ENCODE assay signal across 8 cellular contexts in genomic region chr2:200888719-200889625, GRCh38. TPM values are rescaled to one million over a fixed set of nuclear protein-coding genes. Genes with fewer than 3 reads are reported as not detected.
DNase-seq lines count a peak whose midpoint lies in the region; ATAC-seq, FAIRE-seq and TF ChIP-seq lines count a peak whose summit lies in the region.

TSS of gene NIF3L1 (plus strand) at chr2:200889371. CDS start at chr2:200891944, 2,573 bp downstream.
TSS of gene PPIL3 (minus strand) at chr2:200889077. CDS start at chr2:200887615, 1,462 bp downstream.

- FAIRE-seq in bronchial epithelial cell (lab: Jason Lieb, UNC), result no peak

- ATAC-seq in GM18907 (IDR thresholded peaks at IDR 0.05; ENCODE audit: unreplicated experiment), result peak; percentile 93
- ATAC-seq in HG03159 (IDR thresholded peaks at IDR 0.05; ENCODE audit: unreplicated experiment), result peak; percentile 87

- peaks cover 31% of the 10 kb centered on the region for H3K79me2 ChIP-seq in smooth muscle cell (ENCODE audit: low read depth)

- peak within 1 kb of the TSS; percentile 96 for H2AFZ ChIP-seq in smooth muscle cell (ENCODE audit: low read depth)

- DNase-seq in ACHN, result peak; percentile 99
- peak; percentile 99 for DNase-seq in NCI-H2227 treated with DMSO at 0.1 percent for 48 hours (lab: John Stamatoyannopoulos, UW)
- DNase-seq in bronchial epithelial cell (ENCODE audit: low read depth), result peak; percentile 93
- peak; percentile 90 for DNase-seq in iPS-NIHi11 (ENCODE audit: low spot score)
- DNase-seq in smooth muscle cell (lab: John Stamatoyannopoulos, UW; ENCODE audit: unreplicated experiment), result peak; percentile 73

- H4K20me1 ChIP-seq in smooth muscle cell (ENCODE audit: low read depth), result no peaks in the 10 kb centered on the region

- in situ Hi-C loops in ACHN (cut with HindIII; ENCODE audit: low pct_ligation_motif_present, low pct_unique_long_range_greater_than_20kb, low sequenced_read_pairs), result no loop called here

- H3K27me3 ChIP-seq in bronchial epithelial cell (ENCODE audit: control insufficient read depth, insufficient read depth, low read length), result no peaks in the 10 kb centered on the region
- H3K27me3 ChIP-seq in smooth muscle cell (ENCODE audit: low read depth), result no peaks in the 10 kb centered on the region

- WGBS in smooth muscle cell (ENCODE audit: low lambda C conversion rate), result under 1% methylated on average over 49 of the region's 49 CpGs

- H3F3A ChIP-seq in smooth muscle cell (ENCODE audit: low read depth), result peaks cover 10% of the 10 kb centered on the region

- TF ChIP-seq CTCF in WI38 (IDR thresholded peaks at IDR 0.05; ENCODE audit: low read depth, low read length) (no peak), bronchial epithelial cell (IDR thresholded peaks at IDR 0.05; ENCODE audit: insufficient read depth, low read length, severe bottlenecking) (no peak), smooth muscle cell (IDR thresholded peaks at IDR 0.05; ENCODE audit: borderline replicate concordance, insufficient read depth, poor library complexity, severe bottlenecking) (no peak)

- H3K4me2 ChIP-seq in smooth muscle cell, result peak within 1 kb of the TSS; percentile 84

- no peaks in the 10 kb centered on the region for H3K9me3 ChIP-seq in smooth muscle cell (replicated peaks; ENCODE audit: low read depth)

- peaks cover 22% of the 10 kb centered on the region for H3K4me1 ChIP-seq in smooth muscle cell (ENCODE audit: low read depth)

- H3K27ac ChIP-seq in smooth muscle cell (ENCODE audit: low read depth), result peak within 1 kb of the TSS; percentile 99

- H3K36me3 ChIP-seq in bronchial epithelial cell (ENCODE audit: control insufficient read depth, insufficient read depth, low read length), result peaks cover 3% of the 10 kb centered on the region
- peaks cover 5% of the 10 kb centered on the region for H3K36me3 ChIP-seq in smooth muscle cell (ENCODE audit: low read depth)

- H3K4me3 ChIP-seq in WI38 (ENCODE audit: low read depth, low read length) (peak within 1 kb of the TSS; percentile 97), bronchial epithelial cell (ENCODE audit: low read depth, low read length) (peak within 1 kb of the TSS; percentile 57), smooth muscle cell (peak within 1 kb of the TSS; percentile 80)

- peak within 1 kb of the TSS; percentile 99 for H3K9ac ChIP-seq in smooth muscle cell (ENCODE audit: low read depth)

RNA-seq across cellular contexts. Expression of gene NIF3L1, which starts in this region (rescaled TPM):
- total RNA-seq in bronchial epithelial cell (21.5 and 24.2 TPM in 2 replicates), smooth muscle cell (28.8 and 39.7 TPM in 2 replicates)
- 22.3 and 24.0 TPM in 2 replicates for polyA plus RNA-seq in smooth muscle cell

RNA-seq across cellular contexts. Expression of gene PPIL3, which starts in this region (rescaled TPM):
- 34.5 and 50.3 TPM in 2 replicates for total RNA-seq in bronchial epithelial cell
- 62.8 and 70.1 TPM in 2 replicates for total RNA-seq in smooth muscle cell
- polyA plus RNA-seq in smooth muscle cell, result 42.5 and 44.2 TPM in 2 replicates

Comparison
In these comparisons a context has a peak if more than half of its experiments do, and no peak if none do; other contexts are left out.
1. Peak in every context shown above with its lines: DNase-seq, ATAC-seq, H3K4me3 ChIP-seq and H3K27ac ChIP-seq.